Comparison of ENCODE assay signal across 17 cellular contexts in the genomic region with DNA sequence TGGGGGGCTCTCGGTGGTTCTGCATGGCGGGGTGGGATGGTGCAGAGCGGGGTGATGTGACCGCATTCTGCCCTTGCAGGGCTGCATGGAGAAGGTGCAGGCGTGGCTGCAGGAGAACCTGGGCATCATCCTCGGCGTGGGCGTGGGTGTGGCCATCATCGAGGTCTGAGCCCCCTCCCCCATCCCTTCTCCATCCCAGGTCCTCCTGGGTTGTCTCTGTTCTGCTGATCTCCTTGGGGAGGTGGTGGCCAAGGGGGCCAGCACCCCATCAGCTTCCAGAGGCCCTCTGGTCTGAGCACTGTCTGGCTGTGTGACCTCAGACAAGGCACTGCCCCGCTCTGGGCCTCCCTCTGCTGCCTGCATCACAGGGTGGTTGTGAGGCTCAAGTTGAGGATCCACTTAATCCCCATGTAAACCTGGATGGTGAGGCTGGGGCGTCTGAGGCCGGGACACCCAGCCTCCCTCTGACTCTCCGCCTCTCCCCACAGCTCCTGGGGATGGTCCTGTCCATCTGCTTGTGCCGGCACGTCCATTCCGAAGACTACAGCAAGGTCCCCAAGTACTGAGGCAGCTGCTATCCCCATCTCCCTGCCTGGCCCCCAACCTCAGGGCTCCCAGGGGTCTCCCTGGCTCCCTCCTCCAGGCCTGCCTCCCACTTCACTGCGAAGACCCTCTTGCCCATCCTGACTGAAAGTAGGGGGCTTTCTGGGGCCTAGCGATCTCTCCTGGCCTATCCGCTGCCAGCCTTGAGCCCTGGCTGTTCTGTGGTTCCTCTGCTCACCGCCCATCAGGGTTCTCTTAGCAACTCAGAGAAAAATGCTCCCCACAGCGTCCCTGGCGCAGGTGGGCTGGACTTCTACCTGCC. TPM values are rescaled to one million over a fixed set of nuclear protein-coding genes. Genes with fewer than 3 reads are reported as not detected.
DNase-seq lines count a peak whose midpoint lies in the region; ATAC-seq and TF ChIP-seq lines count a peak whose summit lies in the region.
"Had no signal": no experiment of that assay in that cellular context is flagged by ENCODE, and none has a peak within 500 bp of the region (broad histone marks: within the 10 kb centered on the region; RNA-seq: fewer than 3 reads in every experiment).

No MANE protein-coding gene starts in this region.

- peaks cover 0 to 3% (median 0%) of the 10 kb centered on the region in 7 donors for H3K9me3 Mint-ChIP-seq in CD14-positive monocyte
- H3K9me3 Mint-ChIP-seq: activated T-helper 1 cell treated with anti-CD3 and anti-CD28 coated beads, Interleukin-12 subunit alpha, Interleukin-12 subunit beta, Interleukin-2, Interleukin-4 antibody, amounts not matched to agents 30 ng/mL and 10 ng/mL and 1 ng/mL, durations not matched to agents 14 hours and 24 hours and 36 hours; brain; T-helper 1 cell treated with Interleukin-12 subunit alpha and Interleukin-12 subunit beta and Interleukin-4 antibody, amounts not matched to agents 30 μg/mL and 1 μg/mL, for 36 hours had no signal

- DNase-seq in activated CD4-positive, alpha-beta T cell treated with anti-CD3 and anti-CD28 coated beads for 1 hour, result peak; percentile 5
- no peak for DNase-seq in activated CD4-positive, alpha-beta T cell treated with anti-CD3 and anti-CD28 coated beads, Interleukin-2, amount 50 U/mL, for 1 hour
- DNase-seq in CD14-positive monocyte (ENCODE audit: low spot score), result peak; percentile 44
- peak in 32 of 42 donors; percentile 0 to 39 (median 8) for DNase-seq in head of caudate nucleus
- peak; percentile 51 for DNase-seq in sciatic nerve (ENCODE audit: low spot score)
- DNase-seq in AML-193 (lab: John Stamatoyannopoulos, UW), result no peak
- no peak for DNase-seq in NCI-H510A treated with DMSO at 0.1 percent for 48 hours (lab: John Stamatoyannopoulos, UW)
- DNase-seq: 8988T, C1 segment of cervical spinal cord, NCI-H1092, occipital lobe, SHP77 treated with DMSO at 0.1 percent for 48 hours had no signal

- peak overlapping the region in 2 of 7 donors; percentile 12 to 60 for H3K27ac Mint-ChIP-seq in CD14-positive monocyte
- H3K27ac Mint-ChIP-seq: activated T-helper 1 cell treated with anti-CD3 and anti-CD28 coated beads, Interleukin-12 subunit alpha, Interleukin-12 subunit beta, Interleukin-2, Interleukin-4 antibody, amounts not matched to agents 30 ng/mL and 10 ng/mL and 1 ng/mL, durations not matched to agents 14 hours and 24 hours and 36 hours; T-helper 1 cell treated with Interleukin-12 subunit alpha and Interleukin-12 subunit beta and Interleukin-4 antibody, amounts not matched to agents 30 μg/mL and 1 μg/mL, for 36 hours had no signal

- peaks cover 23% of the 10 kb centered on the region for H3K4me1 Mint-ChIP-seq in CD14-positive monocyte

- no peak for TF ChIP-seq CTCF in CD14-positive monocyte (IDR thresholded peaks at IDR 0.05)

- peaks cover 56 to 83% of the 10 kb centered on the region in 2 donors for H3K36me3 Mint-ChIP-seq in CD14-positive monocyte
- H3K36me3 Mint-ChIP-seq: brain had no signal

- peaks cover 8 to 19% (median 9%) of the 10 kb centered on the region in 3 donors for H3K27me3 Mint-ChIP-seq in CD14-positive monocyte (ENCODE audit: low read depth in 3 of 3)

- intact Hi-C loops in CD14-positive monocyte (cut with micrococcal nuclease), result no loop called here
- intact Hi-C loops in head of caudate nucleus (cut with DNase I), result no loop called here
- intact Hi-C loops in sciatic nerve (cut with DNase I), result no loop called here

- ATAC-seq in sciatic nerve, result no peak
- no peak for ATAC-seq in HG03196 (IDR thresholded peaks at IDR 0.05; ENCODE audit: unreplicated experiment)
- ATAC-seq: heart left ventricle had no signal

- no peak overlapping the region for H3K4me3 Mint-ChIP-seq in CD14-positive monocyte
- H3K4me3 Mint-ChIP-seq: activated T-helper 1 cell treated with anti-CD3 and anti-CD28 coated beads, Interleukin-12 subunit alpha, Interleukin-12 subunit beta, Interleukin-2, Interleukin-4 antibody, amounts not matched to agents 30 ng/mL and 10 ng/mL and 1 ng/mL, durations not matched to agents 14 hours and 24 hours and 36 hours; brain; T-helper 1 cell treated with Interleukin-12 subunit alpha and Interleukin-12 subunit beta and Interleukin-4 antibody, amounts not matched to agents 30 μg/mL and 1 μg/mL, for 36 hours had no signal

RNA-seq across cellular contexts. Expression of gene CD82, which starts 53.3 kb away (rescaled TPM):
- 10 to 100 TPM; 43.0 to 89.0 TPM for polyA plus RNA-seq in CD14-positive monocyte
- total RNA-seq in sciatic nerve, result 127 TPM

Comparison
In these comparisons a context has a peak if more than half of its experiments do, and no peak if none do; other contexts are left out.
1. DNase-seq: peak in activated CD4-positive, alpha-beta T cell treated with anti-CD3 and anti-CD28 coated beads for 1 hour (single experiment), CD14-positive monocyte (single experiment), head of caudate nucleus (32 of 42) and sciatic nerve (single experiment); none in activated CD4-positive, alpha-beta T cell treated with anti-CD3 and anti-CD28 coated beads, Interleukin-2, amount 50 U/mL, for 1 hour (single experiment), AML-193 (0 of 2) and NCI-H510A treated with DMSO at 0.1 percent for 48 hours (single experiment).